In the genomic region with DNA sequence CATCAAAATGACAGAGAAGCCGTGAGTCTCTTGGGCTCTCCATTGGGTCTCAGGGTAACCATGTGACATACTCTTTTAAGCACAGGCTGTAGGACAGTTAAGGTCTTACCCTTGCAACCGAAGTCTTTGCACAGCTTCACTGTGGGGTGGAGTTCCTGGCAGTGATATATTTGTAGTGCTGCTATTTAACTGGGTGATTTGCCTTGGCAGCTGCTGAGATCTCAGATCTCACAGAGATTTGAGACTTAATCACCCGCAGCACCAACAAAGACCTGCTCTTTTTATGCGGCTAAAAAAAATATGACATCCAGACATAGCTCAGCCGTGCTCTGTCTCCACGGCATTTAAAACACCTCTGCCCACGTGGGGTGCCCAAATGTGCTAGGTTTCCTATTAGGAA, we compare ENCODE assay signal across 16 cellular contexts.
A peak's percentile ranks its signal among the peaks of the same experiment; 100 is the strongest.
DNase-seq lines count a peak whose midpoint lies in the region; ATAC-seq, FAIRE-seq and TF ChIP-seq lines count a peak whose summit lies in the region.
"Had no signal": no experiment of that assay in that cellular context is flagged by ENCODE, and none has a peak within 500 bp of the region (broad histone marks: within the 10 kb centered on the region; RNA-seq: fewer than 3 reads in every experiment).

No MANE protein-coding gene starts in this region.

- no peak overlapping the region for H3K9ac ChIP-seq in SK-N-SH
- H3K9ac ChIP-seq: BLaER1 treated with 17β-estradiol and CSF1 and Interleukin-3, amounts not matched to agents 10 nM and 100 nM had no signal

- no peaks in the 10 kb centered on the region for H3F3A ChIP-seq in SK-N-SH (replicated peaks; ENCODE audit: insufficient read depth)

- peak in 1 of 2 experiments; percentile 60; a peak in 2 of 4 replicates for TF ChIP-seq EP300 in SK-N-SH (IDR thresholded peaks at IDR 0.05; ENCODE audit: borderline replicate concordance in 1 of 2, low read depth in 1 of 2, low read length in 1 of 2)

- H3K27ac ChIP-seq in SK-N-SH (ENCODE audit: low read depth in 2 of 2, low read length in 1 of 2), result peak overlapping the region in 1 of 2 experiments; percentile 39; a peak in 1 of 4 replicates
- H3K27ac ChIP-seq: BLaER1 treated with 17β-estradiol and CSF1 and Interleukin-3, amounts not matched to agents 10 nM and 100 nM had no signal

- H3K79me2 ChIP-seq in SK-N-SH (ENCODE audit: insufficient read depth), result no peaks in the 10 kb centered on the region

- peaks cover 11% of the 10 kb centered on the region; the same call in 1 of the 2 replicates for H3K9me3 ChIP-seq in SK-N-SH

- no peak for TF ChIP-seq RAD21 in SK-N-SH (IDR thresholded peaks at IDR 0.05; ENCODE audit: low read length)

- H3K9me2 ChIP-seq in SK-N-SH, result no peaks in the 10 kb centered on the region

- intact Hi-C loops in head of caudate nucleus (cut with DNase I), result no loop called here

- 13% methylated on average over 7 of the region's 7 CpGs for WGBS in SK-N-SH (ENCODE audit: low lambda C conversion rate)

- CTCF ChIA-PET in SK-N-SH (lab: Yijun Ruan, JAX), result interaction anchor here (0.8 to 2.2 kb wide), 7 partner anchors 45 to 288 kb away, joined by 3 to 11 read pairs (median 3); a partner anchor contains a TSS

- H3K4me3 ChIP-seq in SK-N-SH (ENCODE audit: low read depth in 2 of 2, low read length in 1 of 2) (no peak overlapping the region), bronchial epithelial cell (ENCODE audit: low read depth, low read length) (no peak overlapping the region)
- H3K4me3 ChIP-seq: BLaER1 treated with 17β-estradiol and CSF1 and Interleukin-3, amounts not matched to agents 10 nM and 100 nM; GM12878; GM23338 had no signal

- H3K27me3 ChIP-seq in SK-N-SH (ENCODE audit: insufficient read depth) (no peaks in the 10 kb centered on the region), bronchial epithelial cell (ENCODE audit: control insufficient read depth, insufficient read depth, low read length) (no peaks in the 10 kb centered on the region)
- H3K27me3 ChIP-seq: BLaER1 treated with 17β-estradiol and CSF1 and Interleukin-3, amounts not matched to agents 10 nM and 100 nM had no signal

- TF ChIP-seq CTCF in SK-N-SH (IDR thresholded peaks at IDR 0.05), result no peak
- no peak for TF ChIP-seq CTCF in bronchial epithelial cell (IDR thresholded peaks at IDR 0.05; ENCODE audit: insufficient read depth, low read length, severe bottlenecking)
- TF ChIP-seq CTCF in nephron (IDR thresholded peaks at IDR 0.05; ENCODE audit: unreplicated experiment in 3 of 3), result no peak

- peaks cover 14% of the 10 kb centered on the region for H3K9me3 Mint-ChIP-seq in nephron

- H3K27ac Mint-ChIP-seq in nephron, result peak overlapping the region; percentile 59 to 65 (median 62)
- H3K27ac Mint-ChIP-seq: CD4-positive, CD25-positive, alpha-beta regulatory T cell; GM23338 had no signal

- H3K4me2 ChIP-seq in SK-N-SH, result no peak overlapping the region
- H3K4me2 ChIP-seq: BLaER1 treated with 17β-estradiol and CSF1 and Interleukin-3, amounts not matched to agents 10 nM and 100 nM; GM23338 had no signal

- H3K36me3 ChIP-seq in SK-N-SH (replicated peaks in 1 of 2; ENCODE audit: control insufficient read depth in 1 of 2, insufficient read depth in 2 of 2, low read length in 1 of 2), result no peaks in the 10 kb centered on the region
- no peaks in the 10 kb centered on the region for H3K36me3 ChIP-seq in bronchial epithelial cell (ENCODE audit: control insufficient read depth, insufficient read depth, low read length)
- H3K36me3 ChIP-seq: BLaER1 treated with 17β-estradiol and CSF1 and Interleukin-3, amounts not matched to agents 10 nM and 100 nM had no signal

- peaks cover 14% of the 10 kb centered on the region for H3K27me3 Mint-ChIP-seq in nephron (ENCODE audit: low read depth)

- H2AFZ ChIP-seq in SK-N-SH (ENCODE audit: low read depth), result no peak overlapping the region
- H2AFZ ChIP-seq: GM23338 had no signal

- no peaks in the 10 kb centered on the region for H3K36me3 Mint-ChIP-seq in nephron (ENCODE audit: low read depth)
- H3K36me3 Mint-ChIP-seq: CD4-positive, CD25-positive, alpha-beta regulatory T cell had no signal

- no peak overlapping the region for H3K4me3 Mint-ChIP-seq in nephron
- H3K4me3 Mint-ChIP-seq: CD4-positive, CD25-positive, alpha-beta regulatory T cell; GM23338 had no signal

- DNase-seq in SK-N-SH, result no peak
- no peak for DNase-seq in bronchial epithelial cell (ENCODE audit: low read depth)
- no peak for DNase-seq in NCI-H2196 treated with DMSO at 0.1 percent for 48 hours (lab: John Stamatoyannopoulos, UW; ENCODE audit: unreplicated experiment)
- no peak for DNase-seq in iPS-NIHi11 (ENCODE audit: low spot score)
- DNase-seq in NCI-H526 treated with DMSO at 0.1 percent for 48 hours (lab: John Stamatoyannopoulos, UW), result no peak
- no peak for DNase-seq in head of caudate nucleus
- DNase-seq: ACHN; CD4-positive, CD25-positive, alpha-beta regulatory T cell; DMS79; H7 had no signal

- no peaks in the 10 kb centered on the region for H4K20me1 ChIP-seq in SK-N-SH (ENCODE audit: insufficient read depth)
- H4K20me1 ChIP-seq: BLaER1 treated with 17β-estradiol and CSF1 and Interleukin-3, amounts not matched to agents 10 nM and 100 nM had no signal

- peak; percentile 40 for FAIRE-seq in bronchial epithelial cell (lab: Jason Lieb, UNC)
- FAIRE-seq: GM12878, GM18507 had no signal

- peaks cover 22% of the 10 kb centered on the region for H3K4me1 Mint-ChIP-seq in nephron
- H3K4me1 Mint-ChIP-seq: CD4-positive, CD25-positive, alpha-beta regulatory T cell; GM23338 had no signal

- ATAC-seq in SK-N-SH treated with all-trans-retinoic acid at 6 μM for 48 hours, result no peak
- ATAC-seq: GM12878, GM23338 had no signal

- POLR2A ChIA-PET in SK-N-SH (lab: Yijun Ruan, JAX), result interaction anchor here (1.7 kb wide), 1 partner anchor 64 kb away, joined by 10 read pairs; a partner anchor contains a TSS

- H3K4me1 ChIP-seq in SK-N-SH (ENCODE audit: control insufficient read depth in 1 of 2, insufficient read depth in 2 of 2, low read depth in 1 of 2, low read length in 1 of 2), result peaks cover 0 to 37% of the 10 kb centered on the region in 2 experiments; a peak in 1 of 4 replicates
- H3K4me1 ChIP-seq: BLaER1 treated with 17β-estradiol and CSF1 and Interleukin-3, amounts not matched to agents 10 nM and 100 nM had no signal

TF ChIP-seq in SK-N-SH, 30 proteins besides CTCF, POLR2A, EP300 and RAD21:
- TF ChIP-seq, protein P1, sequence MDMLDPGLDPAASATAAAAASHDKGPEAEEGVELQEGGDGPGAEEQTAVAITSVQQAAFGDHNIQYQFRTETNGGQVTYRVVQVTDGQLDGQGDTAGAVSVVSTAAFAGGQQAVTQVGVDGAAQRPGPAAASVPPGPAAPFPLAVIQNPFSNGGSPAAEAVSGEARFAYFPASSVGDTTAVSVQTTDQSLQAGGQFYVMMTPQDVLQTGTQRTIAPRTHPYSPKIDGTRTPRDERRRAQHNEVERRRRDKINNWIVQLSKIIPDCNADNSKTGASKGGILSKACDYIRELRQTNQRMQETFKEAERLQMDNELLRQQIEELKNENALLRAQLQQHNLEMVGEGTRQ (IDR thresholded peaks at IDR 0.05; ENCODE audit: borderline replicate concordance, low read depth, low read length), result no peak
- TF ChIP-seq RCOR1 (IDR thresholded peaks at IDR 0.05; ENCODE audit: low read length) (peak; percentile 61; the same call in 1 of the 2 replicates), GATA2 (CRISPR knock-in tag; IDR thresholded peaks at IDR 0.05) (peak; percentile 75)
TF ChIP-seq in SK-N-SH: peak in this region for 2.

TF ChIP-seq in SK-N-SH treated with all-trans-retinoic acid at 6 μM for 48 hours, 23 proteins besides CTCF, POLR2A, EP300 and RAD21 (continues in another document):
- no peak for TF ChIP-seq BACH2 (CRISPR knock-in tag; IDR thresholded peaks at IDR 0.05; ENCODE audit: borderline replicate concordance)
- TF ChIP-seq ZFP30 (CRISPR knock-in tag; IDR thresholded peaks at IDR 0.05), result no peak
- TF ChIP-seq ZC3H10 (CRISPR knock-in tag; IDR thresholded peaks at IDR 0.05), result no peak
- no peak for TF ChIP-seq ZNF8 (CRISPR knock-in tag; IDR thresholded peaks at IDR 0.05)
- TF ChIP-seq, protein P2, sequence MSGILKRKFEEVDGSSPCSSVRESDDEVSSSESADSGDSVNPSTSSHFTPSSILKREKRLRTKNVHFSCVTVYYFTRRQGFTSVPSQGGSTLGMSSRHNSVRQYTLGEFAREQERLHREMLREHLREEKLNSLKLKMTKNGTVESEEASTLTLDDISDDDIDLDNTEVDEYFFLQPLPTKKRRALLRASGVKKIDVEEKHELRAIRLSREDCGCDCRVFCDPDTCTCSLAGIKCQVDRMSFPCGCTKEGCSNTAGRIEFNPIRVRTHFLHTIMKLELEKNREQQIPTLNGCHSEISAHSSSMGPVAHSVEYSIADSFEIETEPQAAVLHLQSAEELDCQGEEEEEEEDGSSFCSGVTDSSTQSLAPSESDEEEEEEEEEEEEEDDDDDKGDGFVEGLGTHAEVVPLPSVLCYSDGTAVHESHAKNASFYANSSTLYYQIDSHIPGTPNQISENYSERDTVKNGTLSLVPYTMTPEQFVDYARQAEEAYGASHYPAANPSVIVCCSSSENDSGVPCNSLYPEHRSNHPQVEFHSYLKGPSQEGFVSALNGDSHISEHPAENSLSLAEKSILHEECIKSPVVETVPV (CRISPR knock-in tag; IDR thresholded peaks at IDR 0.05), result no peak
- TF ChIP-seq OSR1 (CRISPR knock-in tag; IDR thresholded peaks at IDR 0.05), result no peak
- no peak for TF ChIP-seq ZFP3 (CRISPR knock-in tag; IDR thresholded peaks at IDR 0.05)
- TF ChIP-seq GLIS3 (CRISPR knock-in tag; IDR thresholded peaks at IDR 0.05), result no peak
- TF ChIP-seq, protein P3, sequence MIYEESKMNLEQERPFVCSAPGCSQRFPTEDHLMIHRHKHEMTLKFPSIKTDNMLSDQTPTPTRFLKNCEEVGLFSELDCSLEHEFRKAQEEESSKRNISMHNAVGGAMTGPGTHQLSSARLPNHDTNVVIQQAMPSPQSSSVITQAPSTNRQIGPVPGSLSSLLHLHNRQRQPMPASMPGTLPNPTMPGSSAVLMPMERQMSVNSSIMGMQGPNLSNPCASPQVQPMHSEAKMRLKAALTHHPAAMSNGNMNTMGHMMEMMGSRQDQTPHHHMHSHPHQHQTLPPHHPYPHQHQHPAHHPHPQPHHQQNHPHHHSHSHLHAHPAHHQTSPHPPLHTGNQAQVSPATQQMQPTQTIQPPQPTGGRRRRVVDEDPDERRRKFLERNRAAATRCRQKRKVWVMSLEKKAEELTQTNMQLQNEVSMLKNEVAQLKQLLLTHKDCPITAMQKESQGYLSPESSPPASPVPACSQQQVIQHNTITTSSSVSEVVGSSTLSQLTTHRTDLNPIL (CRISPR knock-in tag; IDR thresholded peaks at IDR 0.05; ENCODE audit: low read depth), result no peak
- no peak for TF ChIP-seq TCF4 (CRISPR knock-in tag; IDR thresholded peaks at IDR 0.05; ENCODE audit: borderline replicate concordance)
- TF ChIP-seq CSDC2 (CRISPR knock-in tag; IDR thresholded peaks at IDR 0.05), result no peak
